23 cellular contexts compared by ENCODE assay signal in the genomic region with DNA sequence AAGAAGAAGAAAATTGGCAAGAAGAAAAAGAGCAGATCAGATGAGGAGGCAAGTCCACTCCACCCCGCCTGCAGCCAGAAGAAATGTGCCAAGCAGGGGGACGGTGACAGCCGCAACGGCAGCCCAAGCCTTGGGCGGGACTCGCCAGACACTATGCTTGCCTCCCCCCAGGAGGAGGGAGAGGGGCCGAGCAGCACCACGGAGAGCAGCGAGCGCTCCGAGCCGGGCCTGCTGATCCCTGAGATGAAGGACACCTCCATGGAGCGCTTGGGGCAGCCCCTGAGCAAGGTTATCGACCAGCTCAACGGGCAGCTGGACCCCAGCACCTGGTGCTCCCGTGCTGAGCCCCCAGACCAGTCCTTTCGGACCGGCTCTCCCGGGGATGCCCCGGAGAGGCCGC. TPM values are rescaled to one million over a fixed set of nuclear protein-coding genes. Genes with fewer than 3 reads are reported as not detected.
DNase-seq lines count a peak whose midpoint lies in the region; ATAC-seq, FAIRE-seq and TF ChIP-seq lines count a peak whose summit lies in the region.
"Had no signal": no experiment of that assay in that cellular context is flagged by ENCODE, and none has a peak within 500 bp of the region (broad histone marks: within the 10 kb centered on the region; RNA-seq: fewer than 3 reads in every experiment).

No MANE protein-coding gene starts in this region.

- 90% methylated on average over 20 of the region's 21 CpGs for WGBS in esophagus muscularis mucosa

- TF ChIP-seq POLR2A in esophagus muscularis mucosa (IDR thresholded peaks at IDR 0.05; ENCODE audit: low read depth): no peak

- no peaks in the 10 kb centered on the region for H3K9me3 ChIP-seq in WERI-Rb-1 (ENCODE audit: severe bottlenecking)
- H3K9me3 ChIP-seq in kidney (ENCODE audit: control insufficient read depth in 1 of 2, low read length in 2 of 2): no peaks in the 10 kb centered on the region
- no peaks in the 10 kb centered on the region for H3K9me3 ChIP-seq in esophagus muscularis mucosa
- H3K9me3 ChIP-seq: BLaER1 had no signal

- no peak for TF ChIP-seq EP300 in esophagus muscularis mucosa (IDR thresholded peaks at IDR 0.05)

- H3K4me3 ChIP-seq in WERI-Rb-1 (ENCODE audit: low read depth, low read length): no peak overlapping the region
- H3K4me3 ChIP-seq in kidney (ENCODE audit: low read length in 2 of 2): no peak overlapping the region
- no peak overlapping the region for H3K4me3 ChIP-seq in esophagus muscularis mucosa
- H3K4me3 ChIP-seq: BLaER1 had no signal

- H3K36me3 ChIP-seq in WERI-Rb-1 (peaks cover 76% of the 10 kb centered on the region), kidney (ENCODE audit: control insufficient read depth in 1 of 2, insufficient read depth in 2 of 2, low read length in 2 of 2) (peaks cover 22 to 54% of the 10 kb centered on the region in 2 donors), esophagus muscularis mucosa (peaks cover 78 to 100% (median 99%) of the 10 kb centered on the region in 4 donors)

- TF ChIP-seq CTCF in WERI-Rb-1 (IDR thresholded peaks at IDR 0.05; ENCODE audit: low read depth, low read length) (no peak), kidney (IDR thresholded peaks at IDR 0.05; ENCODE audit: borderline replicate concordance, extremely low read depth, insufficient read depth) (no peak), esophagus muscularis mucosa (IDR thresholded peaks at IDR 0.05) (no peak)

- H3K4me1 ChIP-seq in kidney (ENCODE audit: control insufficient read depth in 1 of 2, insufficient read depth in 1 of 2, low read depth in 1 of 2, low read length in 2 of 2) (no peaks in the 10 kb centered on the region), esophagus muscularis mucosa (peaks cover 0 to 10% (median 0%) of the 10 kb centered on the region in 4 donors)

- no peaks in the 10 kb centered on the region for H3K9me3 Mint-ChIP-seq in stimulated activated naive B cell treated with anti-CD40 and anti-IgM and Interleukin-4, amounts not matched to agents 10 μg/mL and 1 μg/mL and 100 μg/mL, for 72 hours
- H3K9me3 Mint-ChIP-seq: CD8-positive, alpha-beta T cell had no signal

- H3K27me3 ChIP-seq in WERI-Rb-1 (ENCODE audit: insufficient read depth, low read depth, severe bottlenecking): no peaks in the 10 kb centered on the region
- H3K27me3 ChIP-seq in esophagus muscularis mucosa: no peaks in the 10 kb centered on the region
- H3K27me3 ChIP-seq: BLaER1 had no signal

- DNase-seq in left cardiac atrium: no peak
- DNase-seq in cardiac septum (ENCODE audit: low spot score): no peak
- DNase-seq in WERI-Rb-1: no peak
- peak; percentile 75 for DNase-seq in kidney
- DNase-seq in stimulated activated naive B cell treated with anti-CD40 and anti-IgM and Interleukin-4, amounts not matched to agents 10 μg/mL and 1 μg/mL and 100 μg/mL, for 72 hours: no peak
- no peak for DNase-seq in esophagus muscularis mucosa (ENCODE audit: extremely low spot score)
- no peak for DNase-seq in RPMI8226
- no peak for DNase-seq in DMS153 treated with DMSO at 0.1 percent for 48 hours (lab: John Stamatoyannopoulos, UW; ENCODE audit: unreplicated experiment)
- DNase-seq: CD8-positive, alpha-beta T cell; DMS79 treated with DMSO at 0.1 percent for 48 hours; NCI-H1436; NCI-H2029 treated with DMSO at 0.1 percent for 48 hours; NCI-H748 treated with DMSO at 0.1 percent for 48 hours; SIG-M5 had no signal

- intact Hi-C loops in left cardiac atrium (cut with DNase I): no loop called here
- intact Hi-C loops in cardiac septum (cut with DNase I): no loop called here
- intact Hi-C loops in kidney (cut with DNase I): no loop called here
- intact Hi-C loops in esophagus muscularis mucosa (cut with DNase I): no loop called here

- H3K9ac ChIP-seq in kidney (ENCODE audit: low read length in 2 of 2): no peak overlapping the region
- H3K9ac ChIP-seq: BLaER1, KMS-11 had no signal

- peak overlapping the region; percentile 59 for H3K27ac Mint-ChIP-seq in stimulated activated naive B cell treated with anti-CD40 and anti-IgM and Interleukin-4, amounts not matched to agents 10 μg/mL and 1 μg/mL and 100 μg/mL, for 72 hours
- H3K27ac Mint-ChIP-seq: CD8-positive, alpha-beta T cell had no signal

- ATAC-seq in left cardiac atrium: peak; percentile 9 to 43
- no peak for ATAC-seq in stimulated activated naive B cell treated with anti-CD40 and anti-IgM and Interleukin-4, amounts not matched to agents 10 μg/mL and 1 μg/mL and 100 μg/mL, for 72 hours (replicated peaks)
- ATAC-seq: CD8-positive, alpha-beta T cell; HCT116; Panc1 had no signal

- peaks cover 45% of the 10 kb centered on the region in 2 donors for H3K36me3 Mint-ChIP-seq in stimulated activated naive B cell treated with anti-CD40 and anti-IgM and Interleukin-4, amounts not matched to agents 10 μg/mL and 1 μg/mL and 100 μg/mL, for 72 hours

- no peaks in the 10 kb centered on the region for H3K27me3 Mint-ChIP-seq in stimulated activated naive B cell treated with anti-CD40 and anti-IgM and Interleukin-4, amounts not matched to agents 10 μg/mL and 1 μg/mL and 100 μg/mL, for 72 hours

- no peak overlapping the region for H3K4me3 Mint-ChIP-seq in stimulated activated naive B cell treated with anti-CD40 and anti-IgM and Interleukin-4, amounts not matched to agents 10 μg/mL and 1 μg/mL and 100 μg/mL, for 72 hours
- H3K4me3 Mint-ChIP-seq: CD8-positive, alpha-beta T cell had no signal

- no peaks in the 10 kb centered on the region for H3K4me1 Mint-ChIP-seq in stimulated activated naive B cell treated with anti-CD40 and anti-IgM and Interleukin-4, amounts not matched to agents 10 μg/mL and 1 μg/mL and 100 μg/mL, for 72 hours

- no peak for FAIRE-seq in kidney (lab: Jason Lieb, UNC)
- FAIRE-seq: A204.1, D721Med, G401.6 had no signal

- H3K27ac ChIP-seq in WERI-Rb-1 (peak overlapping the region; percentile 93), kidney (ENCODE audit: low read depth in 2 of 2, low read length in 2 of 2) (no peak overlapping the region), esophagus muscularis mucosa (replicated peaks in 1 of 4) (no peak overlapping the region)
- H3K27ac ChIP-seq: BLaER1, KMS-11 had no signal

RNA-seq across cellular contexts. Expression of gene SLC25A34, which starts 9.0 kb away (rescaled TPM):
- total RNA-seq in left cardiac atrium: 1 to 10 TPM; 5.4 to 7.3 TPM
- 2.9 TPM for total RNA-seq in cardiac septum
- total RNA-seq in kidney: 1.5 TPM
- polyA plus RNA-seq in kidney (ENCODE audit: insufficient read depth, low read depth, low replicate concordance): 12.2 TPM
- under 1 TPM; 0.66 to 0.97 (median 0.76) TPM for total RNA-seq in esophagus muscularis mucosa

RNA-seq across cellular contexts. Expression of gene TMEM82, which starts 15.3 kb away (rescaled TPM):
- total RNA-seq in left cardiac atrium: not detected
- total RNA-seq in cardiac septum: not detected
- total RNA-seq in kidney: 2.0 TPM
- 25.4 TPM for polyA plus RNA-seq in kidney (ENCODE audit: insufficient read depth, low read depth, low replicate concordance)
- total RNA-seq in esophagus muscularis mucosa: not detected
- total RNA-seq: CD8-positive, alpha-beta T cell; M059J; NCI-H460 had no signal

RNA-seq across cellular contexts. Expression of gene FBLIM1, which starts 31.6 kb away (rescaled TPM):
- total RNA-seq in left cardiac atrium: 10 to 100 TPM; 75.1 to 82.8 TPM
- 40.6 TPM for total RNA-seq in cardiac septum
- total RNA-seq in kidney: 89.3 TPM
- 16.6 TPM for polyA plus RNA-seq in kidney (ENCODE audit: insufficient read depth, low read depth, low replicate concordance)
- 100 to 1,000 TPM in 1 of 4 donors, 10 to 100 TPM in 3; 44.9 to 115 (median 71.8) TPM for total RNA-seq in esophagus muscularis mucosa

RNA-seq across cellular contexts. Expression of gene PLEKHM2, which starts 42.9 kb away (rescaled TPM):
- total RNA-seq in left cardiac atrium (10 to 100 TPM; 64.5 to 70.4 TPM), cardiac septum (93.1 TPM), kidney (65.7 TPM), esophagus muscularis mucosa (10 to 100 TPM; 44.4 to 68.2 (median 55.2) TPM)
- polyA plus RNA-seq in kidney (ENCODE audit: insufficient read depth, low read depth, low replicate concordance): 21.7 TPM

Comparison
In these comparisons a context has a peak if more than half of its experiments do, and no peak if none do; other contexts are left out.
1. ATAC-seq: peak in left cardiac atrium (2 of 2); none in stimulated activated naive B cell treated with anti-CD40 and anti-IgM and Interleukin-4, amounts not matched to agents 10 μg/mL and 1 μg/mL and 100 μg/mL, for 72 hours (0 of 2).